Comparison of ENCODE assay signal across 16 cellular contexts in genomic region chr10:12843296-12843945, GRCh38.
DNase-seq lines count a peak whose midpoint lies in the region; ATAC-seq, FAIRE-seq and TF ChIP-seq lines count a peak whose summit lies in the region.
"Had no signal": no experiment of that assay in that cellular context is flagged by ENCODE, and none has a peak within 500 bp of the region (broad histone marks: within the 10 kb centered on the region; RNA-seq: fewer than 3 reads in every experiment).

No MANE protein-coding gene starts in this region.

- TF ChIP-seq CTCF in Caco-2 (IDR thresholded peaks at IDR 0.05; ENCODE audit: insufficient read depth in 1 of 2, low read depth in 1 of 2, low read length in 1 of 2, severe bottlenecking in 1 of 2, unreplicated experiment in 1 of 2), result no peak
- no peak for TF ChIP-seq CTCF in astrocyte (IDR thresholded peaks at IDR 0.05; ENCODE audit: insufficient read depth, low read depth, low read length)
- TF ChIP-seq CTCF in osteocyte (IDR thresholded peaks at IDR 0.05), result no peak
- no peak for TF ChIP-seq CTCF in transverse colon (IDR thresholded peaks at IDR 0.05)

- H3K4me1 ChIP-seq in Caco-2 (peaks cover 12% of the 10 kb centered on the region), astrocyte (ENCODE audit: insufficient read depth, low read length) (peaks cover 15% of the 10 kb centered on the region), mesenchymal stem cell (ENCODE audit: control insufficient read depth, insufficient read depth, low read depth, low read length) (peaks cover 13% of the 10 kb centered on the region), transverse colon (peaks cover 6 to 19% (median 9%) of the 10 kb centered on the region in 4 donors)

- H2BK15ac ChIP-seq in mesenchymal stem cell (ENCODE audit: low read depth, poor library complexity, severe bottlenecking), result peak overlapping the region; percentile 94

- H3K4me3 Mint-ChIP-seq in Caco-2 (ENCODE audit: unreplicated experiment) (no peak overlapping the region), astrocyte (ENCODE audit: unreplicated experiment) (no peak overlapping the region), osteocyte (ENCODE audit: unreplicated experiment) (no peak overlapping the region)
- H3K4me3 Mint-ChIP-seq: CD4-positive, alpha-beta T cell; GM23338 had no signal

- peak overlapping the region; percentile 65 to 95 for H3K18ac ChIP-seq in mesenchymal stem cell (ENCODE audit: low read depth in 1 of 2, low read length in 2 of 2)

- no peaks in the 10 kb centered on the region for H3K9me3 Mint-ChIP-seq in Caco-2 (ENCODE audit: unreplicated experiment)
- H3K9me3 Mint-ChIP-seq in astrocyte (ENCODE audit: unreplicated experiment), result no peaks in the 10 kb centered on the region
- H3K9me3 Mint-ChIP-seq in osteocyte (ENCODE audit: unreplicated experiment), result no peaks in the 10 kb centered on the region
- H3K9me3 Mint-ChIP-seq: CD4-positive, alpha-beta T cell; GM23338 had no signal

- 94% methylated on average over 12 of the region's 12 CpGs for WGBS in mesenchymal stem cell
- WGBS in transverse colon (ENCODE audit: low coverage in 1 of 2), 2 donors, result 89 to 90% methylated on average over 5 to 12 of the region's 12 CpGs

- TF ChIP-seq EP300 in transverse colon (IDR thresholded peaks at IDR 0.05; ENCODE audit: low read depth), result no peak

- H3K27ac Mint-ChIP-seq in Caco-2 (ENCODE audit: unreplicated experiment) (peak overlapping the region; percentile 46), astrocyte (ENCODE audit: unreplicated experiment) (peak overlapping the region; percentile 96), osteocyte (ENCODE audit: unreplicated experiment) (peak overlapping the region; percentile 96)
- H3K27ac Mint-ChIP-seq: CD4-positive, alpha-beta T cell; GM23338 had no signal

- H3K23ac ChIP-seq in mesenchymal stem cell (ENCODE audit: low read length in 2 of 2), result no peak overlapping the region

- H3K4ac ChIP-seq in mesenchymal stem cell (ENCODE audit: low read depth in 1 of 2, low read length in 2 of 2), result peak overlapping the region; percentile 39 to 65

- H3K4me1 Mint-ChIP-seq in Caco-2 (ENCODE audit: low read depth, unreplicated experiment), result peaks cover 9% of the 10 kb centered on the region
- peaks cover 29% of the 10 kb centered on the region for H3K4me1 Mint-ChIP-seq in astrocyte (ENCODE audit: low read depth, unreplicated experiment)
- peaks cover 36% of the 10 kb centered on the region for H3K4me1 Mint-ChIP-seq in osteocyte (ENCODE audit: unreplicated experiment)

- no peak overlapping the region for H2AK5ac ChIP-seq in mesenchymal stem cell (ENCODE audit: low read length, severe bottlenecking)

- intact Hi-C loops in Caco-2 (cut with micrococcal nuclease; ENCODE audit: unreplicated experiment) (no loop called here), transverse colon (cut with DNase I; ENCODE audit: low total_unique reads) (loop anchor here (2.0 kb wide), 1 partner anchor 103 kb away; no protein-coding TSS in a partner anchor)

- no peaks in the 10 kb centered on the region for H3K36me3 ChIP-seq in Caco-2 (ENCODE audit: control insufficient read depth, insufficient read depth, low read length)
- H3K36me3 ChIP-seq in astrocyte (ENCODE audit: insufficient read depth, low read length), result no peaks in the 10 kb centered on the region
- no peaks in the 10 kb centered on the region for H3K36me3 ChIP-seq in mesenchymal stem cell (ENCODE audit: control insufficient read depth in 1 of 2, insufficient read depth in 2 of 2, low read depth in 1 of 2, low read length in 2 of 2)
- no peaks in the 10 kb centered on the region for H3K36me3 ChIP-seq in transverse colon
- H3K36me3 ChIP-seq: BLaER1 treated with 17β-estradiol and CSF1 and Interleukin-3, amounts not matched to agents 10 nM and 100 nM had no signal

- H3K27me3 ChIP-seq in Caco-2 (replicated peaks; ENCODE audit: control insufficient read depth, insufficient read depth, low read length), result no peaks in the 10 kb centered on the region
- H3K27me3 ChIP-seq in astrocyte (ENCODE audit: insufficient read depth, low read length), result peaks cover under 1% of the 10 kb centered on the region
- peaks cover 0 to 46% of the 10 kb centered on the region in 2 experiments for H3K27me3 ChIP-seq in mesenchymal stem cell (ENCODE audit: control insufficient read depth in 1 of 2, insufficient read depth in 1 of 2, low read length in 2 of 2)
- no peaks in the 10 kb centered on the region for H3K27me3 ChIP-seq in transverse colon
- H3K27me3 ChIP-seq: BLaER1 treated with 17β-estradiol and CSF1 and Interleukin-3, amounts not matched to agents 10 nM and 100 nM had no signal

- peak overlapping the region; percentile 33 to 85 for H2BK12ac ChIP-seq in mesenchymal stem cell (ENCODE audit: low read length in 2 of 2)

- H4K91ac ChIP-seq in mesenchymal stem cell (ENCODE audit: low read length), result peak overlapping the region; percentile 70

- H3K27ac ChIP-seq in astrocyte (ENCODE audit: low read depth, low read length) (no peak overlapping the region), mesenchymal stem cell (ENCODE audit: low read length, poor library complexity, severe bottlenecking) (no peak overlapping the region), transverse colon (no peak overlapping the region)
- H3K27ac ChIP-seq: BLaER1 treated with 17β-estradiol and CSF1 and Interleukin-3, amounts not matched to agents 10 nM and 100 nM had no signal

- no peak overlapping the region for H3K9ac ChIP-seq in astrocyte (ENCODE audit: low read length)
- no peak overlapping the region for H3K9ac ChIP-seq in mesenchymal stem cell (ENCODE audit: low read length)
- H3K9ac ChIP-seq: BLaER1 treated with 17β-estradiol and CSF1 and Interleukin-3, amounts not matched to agents 10 nM and 100 nM had no signal

- no peaks in the 10 kb centered on the region for H3K79me1 ChIP-seq in mesenchymal stem cell (replicated peaks; ENCODE audit: low read length, poor library complexity, severe bottlenecking)

- in situ Hi-C loops in transverse colon (cut with MboI; ENCODE audit: low pct_ligation_motif_present in 1 of 4, low pct_unique_long_range_greater_than_20kb in 1 of 4, low sequenced_read_pairs in 3 of 4), result no loop called here

- H2AFZ ChIP-seq in astrocyte (ENCODE audit: low read depth, low read length) (no peak overlapping the region), mesenchymal stem cell (ENCODE audit: low read depth, low read length) (no peak overlapping the region)
- H2AFZ ChIP-seq: GM23338 had no signal

- CTCF ChIA-PET in Caco-2 (lab: Charles Lee), result interaction anchor here (0.6 kb wide), 1 partner anchor 32 kb away, joined by 4 read pairs; no protein-coding TSS in a partner anchor

- no peak for FAIRE-seq in astrocyte (lab: Jason Lieb, UNC)
- FAIRE-seq: GM12878, GM18507 had no signal

- H3K79me2 ChIP-seq in astrocyte (ENCODE audit: insufficient read depth, low read length), result no peaks in the 10 kb centered on the region

- H3K14ac ChIP-seq in mesenchymal stem cell (ENCODE audit: low read length in 2 of 2), result peak overlapping the region in 1 of 2 experiments; percentile 44

- no peak for ATAC-seq in GM18861 (IDR thresholded peaks at IDR 0.05; ENCODE audit: unreplicated experiment)
- ATAC-seq: GM12878, GM23338 had no signal

- no peaks in the 10 kb centered on the region for H3K36me3 Mint-ChIP-seq in Caco-2 (ENCODE audit: insufficient read depth, unreplicated experiment)
- no peaks in the 10 kb centered on the region for H3K36me3 Mint-ChIP-seq in astrocyte (ENCODE audit: low read depth, unreplicated experiment)
- H3K36me3 Mint-ChIP-seq in osteocyte (ENCODE audit: unreplicated experiment), result no peaks in the 10 kb centered on the region

- no peak overlapping the region for H2BK5ac ChIP-seq in mesenchymal stem cell (ENCODE audit: low read depth, low read length, poor library complexity, severe bottlenecking)

- H2BK120ac ChIP-seq in mesenchymal stem cell (ENCODE audit: low read depth, low read length), result peak overlapping the region; percentile 85

- H3K4me2 ChIP-seq in astrocyte (ENCODE audit: low read length), result no peak overlapping the region
- H3K4me2 ChIP-seq in mesenchymal stem cell (ENCODE audit: low read length, poor library complexity, severe bottlenecking), result no peak overlapping the region
- H3K4me2 ChIP-seq: BLaER1 treated with 17β-estradiol and CSF1 and Interleukin-3, amounts not matched to agents 10 nM and 100 nM; GM23338 had no signal

- BruUV-seq in Caco-2 (replicated peaks; lab: Mats Ljungman, UMichigan), result no TSS peak

- H4K8ac ChIP-seq in mesenchymal stem cell (ENCODE audit: low read length), result peak overlapping the region; percentile 35

- POLR2A ChIA-PET in Caco-2 (lab: Charles Lee), result no interaction called here

- H3K9me3 ChIP-seq in Caco-2 (no peaks in the 10 kb centered on the region), astrocyte (ENCODE audit: insufficient read depth, low read depth, low read length) (no peaks in the 10 kb centered on the region), mesenchymal stem cell (ENCODE audit: control insufficient read depth, low read length) (no peaks in the 10 kb centered on the region), transverse colon (no peaks in the 10 kb centered on the region)
- H3K9me3 ChIP-seq: BLaER1 treated with 17β-estradiol and CSF1 and Interleukin-3, amounts not matched to agents 10 nM and 100 nM had no signal

- DNase-seq in Caco-2, result no peak
- no peak for DNase-seq in astrocyte (ENCODE audit: low read depth)
- DNase-seq in mesenchymal stem cell, result no peak
- peak; percentile 56 for DNase-seq in osteocyte (ENCODE audit: extremely low spot score, unreplicated experiment)
- no peak for DNase-seq in NCI-H748 (lab: John Stamatoyannopoulos, UW; ENCODE audit: unreplicated experiment)
- no peak for DNase-seq in transverse colon
- DNase-seq in SHP77 treated with DMSO at 0.1 percent for 48 hours (lab: John Stamatoyannopoulos, UW), result no peak
- DNase-seq: ACHN; CD4-positive, alpha-beta T cell; DMS79; H7 had no signal

- TF ChIP-seq POLR2A in transverse colon (IDR thresholded peaks at IDR 0.05), result no peak

- no peak overlapping the region for H3K4me3 ChIP-seq in Caco-2 (ENCODE audit: low read depth, low read length)
- no peak overlapping the region for H3K4me3 ChIP-seq in astrocyte (ENCODE audit: insufficient read depth, low read depth, low read length)
- H3K4me3 ChIP-seq in mesenchymal stem cell (ENCODE audit: insufficient read depth in 1 of 2, low read depth in 1 of 2, low read length in 2 of 2), result no peak overlapping the region
- H3K4me3 ChIP-seq in transverse colon, result no peak overlapping the region
- H3K4me3 ChIP-seq: BLaER1 treated with 17β-estradiol and CSF1 and Interleukin-3, amounts not matched to agents 10 nM and 100 nM; GM12878; GM23338 had no signal

- H3K27me3 Mint-ChIP-seq in Caco-2 (ENCODE audit: insufficient read depth, unreplicated experiment), result no peaks in the 10 kb centered on the region
- H3K27me3 Mint-ChIP-seq in astrocyte (ENCODE audit: low read depth, unreplicated experiment), result no peaks in the 10 kb centered on the region
- no peaks in the 10 kb centered on the region for H3K27me3 Mint-ChIP-seq in osteocyte (ENCODE audit: unreplicated experiment)

- no peaks in the 10 kb centered on the region for H4K20me1 ChIP-seq in astrocyte (ENCODE audit: insufficient read depth, low read length)
- H4K20me1 ChIP-seq: BLaER1 treated with 17β-estradiol and CSF1 and Interleukin-3, amounts not matched to agents 10 nM and 100 nM had no signal

Comparison
In these comparisons a context has a peak if more than half of its experiments do, and no peak if none do; other contexts are left out.
1. H3K27ac Mint-ChIP-seq: peak in every context shown above with its lines; median percentile 96 in astrocyte; 96 in osteocyte; 46 in Caco-2.